ENCODE assay signal across 22 cellular contexts in the genomic region with DNA sequence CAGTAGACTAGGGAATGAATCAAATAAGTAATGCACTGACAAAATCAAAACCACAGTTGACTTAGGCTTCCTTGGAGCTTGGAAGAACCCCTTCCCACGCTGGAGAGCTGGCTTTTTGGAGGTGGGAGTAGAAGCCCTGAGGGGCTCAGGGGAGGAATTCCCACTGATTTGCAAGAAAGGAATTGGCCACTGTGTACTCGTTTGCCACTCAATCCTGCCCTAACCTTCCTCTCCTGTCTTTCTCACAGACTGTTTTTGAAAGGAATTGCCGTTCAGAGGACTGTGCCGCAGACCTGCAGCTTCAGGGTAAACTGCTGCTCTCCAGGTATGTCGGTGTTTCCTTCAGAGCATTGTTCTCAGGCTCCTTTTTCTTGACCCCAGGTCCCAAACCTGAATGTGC.
DNase-seq lines count a peak whose midpoint lies in the region; ATAC-seq and TF ChIP-seq lines count a peak whose summit lies in the region.
"Had no signal": no experiment of that assay in that cellular context is flagged by ENCODE, and none has a peak within 500 bp of the region (broad histone marks: within the 10 kb centered on the region; RNA-seq: fewer than 3 reads in every experiment).

No MANE protein-coding gene starts in this region.

- peaks cover 0 to 24% (median 9%) of the 10 kb centered on the region in 12 donors for H3K4me1 ChIP-seq in heart left ventricle
- peaks cover 4% of the 10 kb centered on the region for H3K4me1 ChIP-seq in foreskin keratinocyte
- no peaks in the 10 kb centered on the region for H3K4me1 ChIP-seq in neural progenitor cell
- no peaks in the 10 kb centered on the region for H3K4me1 ChIP-seq in psoas muscle
- H3K4me1 ChIP-seq: Peyer's patch, SJCRH30 had no signal

- peak overlapping the region; percentile 20 for H2AFZ ChIP-seq in neural progenitor cell (replicated peaks)

- H3K9me3 Mint-ChIP-seq in neural progenitor cell (peaks cover 12% of the 10 kb centered on the region), type B pancreatic cell (peaks cover 27% of the 10 kb centered on the region)

- 80 to 92% (median 85%) methylated on average over 5 of the region's 5 CpGs for WGBS in heart left ventricle, 4 donors
- 81 to 86% (median 82%) methylated on average over 5 of the region's 5 CpGs for WGBS in psoas muscle, 3 donors

- H3K27me3 ChIP-seq in heart left ventricle (no peaks in the 10 kb centered on the region), foreskin keratinocyte (no peaks in the 10 kb centered on the region), neural progenitor cell (no peaks in the 10 kb centered on the region), psoas muscle (ENCODE audit: insufficient read depth in 3 of 3, low read length in 2 of 3) (no peaks in the 10 kb centered on the region)
- H3K27me3 ChIP-seq: Peyer's patch, SJCRH30 had no signal

- H3K4me3 Mint-ChIP-seq in neural progenitor cell: no peak overlapping the region
- no peak overlapping the region for H3K4me3 Mint-ChIP-seq in type B pancreatic cell
- H3K4me3 Mint-ChIP-seq: CD8-positive, alpha-beta T cell had no signal

- TF ChIP-seq CTCF in heart left ventricle (IDR thresholded peaks at IDR 0.05): no peak
- no peak for TF ChIP-seq CTCF in foreskin keratinocyte (conservative IDR thresholded peaks at IDR 0.05)
- no peak for TF ChIP-seq CTCF in neural progenitor cell (IDR thresholded peaks at IDR 0.05)
- no peak for TF ChIP-seq CTCF in type B pancreatic cell (conservative IDR thresholded peaks at IDR 0.05)
- no peak for TF ChIP-seq CTCF in psoas muscle (IDR thresholded peaks at IDR 0.05)

- H3K27ac ChIP-seq in heart left ventricle (peak overlapping the region in 7 of 12 donors; percentile 10 to 65 (median 35)), foreskin keratinocyte (no peak overlapping the region), neural progenitor cell (no peak overlapping the region), psoas muscle (no peak overlapping the region)
- H3K27ac ChIP-seq: KMS-11, SJCRH30 had no signal

- H3K79me2 ChIP-seq in neural progenitor cell (ENCODE audit: low read depth): no peaks in the 10 kb centered on the region

- H3K36me3 Mint-ChIP-seq in neural progenitor cell (no peaks in the 10 kb centered on the region), type B pancreatic cell (peaks cover 48% of the 10 kb centered on the region)
- H3K36me3 Mint-ChIP-seq: CD8-positive, alpha-beta T cell had no signal

- H3K4me2 ChIP-seq in neural progenitor cell: no peak overlapping the region
- H3K4me2 ChIP-seq: KMS-11 had no signal

- H3F3A ChIP-seq in neural progenitor cell (ENCODE audit: low read depth): no peaks in the 10 kb centered on the region

- no peak overlapping the region for H3K4me3 ChIP-seq in heart left ventricle
- no peak overlapping the region for H3K4me3 ChIP-seq in neural progenitor cell
- H3K4me3 ChIP-seq in psoas muscle: no peak overlapping the region
- H3K4me3 ChIP-seq: Peyer's patch, SJCRH30 had no signal

- H3K9me3 ChIP-seq in heart left ventricle (peaks cover 0 to 10% (median 0%) of the 10 kb centered on the region in 12 donors), neural progenitor cell (ENCODE audit: low read depth) (no peaks in the 10 kb centered on the region), psoas muscle (no peaks in the 10 kb centered on the region)
- H3K9me3 ChIP-seq: Peyer's patch, SJCRH30 had no signal

- H3K27me3 Mint-ChIP-seq in neural progenitor cell (ENCODE audit: insufficient read depth, low read depth): peaks cover 2% of the 10 kb centered on the region
- no peaks in the 10 kb centered on the region for H3K27me3 Mint-ChIP-seq in type B pancreatic cell

- H3K27ac Mint-ChIP-seq in neural progenitor cell: no peak overlapping the region
- peak overlapping the region; percentile 58 for H3K27ac Mint-ChIP-seq in type B pancreatic cell
- H3K27ac Mint-ChIP-seq: CD8-positive, alpha-beta T cell had no signal

- H3K36me3 ChIP-seq in heart left ventricle (peaks cover 0 to 17% (median 4%) of the 10 kb centered on the region in 9 donors), neural progenitor cell (no peaks in the 10 kb centered on the region), psoas muscle (ENCODE audit: insufficient read depth in 1 of 2, low read depth in 1 of 2) (no peaks in the 10 kb centered on the region)
- H3K36me3 ChIP-seq: Peyer's patch, SJCRH30 had no signal

- H3K4me1 Mint-ChIP-seq in neural progenitor cell: no peaks in the 10 kb centered on the region
- H3K4me1 Mint-ChIP-seq in type B pancreatic cell (ENCODE audit: unreplicated experiment): peaks cover 18% of the 10 kb centered on the region

- ATAC-seq in heart left ventricle: no peak
- ATAC-seq in left cardiac atrium: no peak
- peak; percentile 41 for ATAC-seq in foreskin keratinocyte
- no peak for ATAC-seq in psoas muscle
- ATAC-seq: CD8-positive, alpha-beta T cell had no signal

- intact Hi-C loops in heart left ventricle (cut with DNase I): no loop called here
- intact Hi-C loops in left cardiac atrium (cut with DNase I): no loop called here
- intact Hi-C loops in psoas muscle (cut with DNase I): no loop called here

- no peak for TF ChIP-seq POLR2A in heart left ventricle (IDR thresholded peaks at IDR 0.05)

- no peak overlapping the region for H3K9ac ChIP-seq in neural progenitor cell
- H3K9ac ChIP-seq: KMS-11 had no signal

- no peaks in the 10 kb centered on the region for H4K20me1 ChIP-seq in neural progenitor cell (ENCODE audit: low read depth)

- DNase-seq in heart left ventricle: no peak
- no peak for DNase-seq in left cardiac atrium
- DNase-seq in foreskin keratinocyte: peak in 1 of 2 donors; percentile 32
- no peak for DNase-seq in neural progenitor cell (ENCODE audit: low spot score)
- DNase-seq in type B pancreatic cell (ENCODE audit: extremely low spot score, unreplicated experiment): no peak
- no peak for DNase-seq in psoas muscle
- no peak for DNase-seq in NCI-H1092 treated with DMSO at 0.1 percent for 48 hours (lab: John Stamatoyannopoulos, UW)
- DNase-seq in NOMO-1 treated with dmso at 0.1 percent for 144 hours (lab: John Stamatoyannopoulos, UW; ENCODE audit: unreplicated experiment): no peak
- DNase-seq: AML-193; C1 segment of cervical spinal cord; CD8-positive, alpha-beta T cell; GOT3; IMR-90; MV-4-11; NCI-H1694; NCI-H2081; NCI-H2171; NCI-H524 treated with DMSO at 0.1 percent for 48 hours; NCI-H82; Peyer's patch; SJCRH30 had no signal

Comparison
In these comparisons a context has a peak if more than half of its experiments do, and no peak if none do; other contexts are left out.
1. H3K27ac ChIP-seq: peak in heart left ventricle (7 of 12); none in foreskin keratinocyte (single experiment), neural progenitor cell (single experiment) and psoas muscle (single experiment).